Comparison of ENCODE assay signal across 25 cellular contexts in genomic region chr6:161076211-161076677, GRCh38.
DNase-seq lines count a peak whose midpoint lies in the region; ATAC-seq, FAIRE-seq and TF ChIP-seq lines count a peak whose summit lies in the region.
"Had no signal": no experiment of that assay in that cellular context is flagged by ENCODE, and none has a peak within 500 bp of the region (broad histone marks: within the 10 kb centered on the region; RNA-seq: fewer than 3 reads in every experiment).

No MANE protein-coding gene starts in this region.

- no peaks in the 10 kb centered on the region for H3K9me3 Mint-ChIP-seq in CD8-positive, alpha-beta memory T cell
- H3K9me3 Mint-ChIP-seq in T-cell (no peaks in the 10 kb centered on the region), Caco-2 (ENCODE audit: unreplicated experiment) (no peaks in the 10 kb centered on the region)
- H3K9me3 Mint-ChIP-seq: activated naive CD8-positive, alpha-beta T cell treated with anti-CD3 and anti-CD28 coated beads, Interleukin-2, amount 10 ng/mL, durations not matched to agents 7 days and 5 days; dendritic cell treated with granulocyte-macrophage colony-stimulating factor and Interleukin-4, amounts not matched to agents 40 ng/mL and 50 ng/mL, for 4 days had no signal

- peaks cover 10% of the 10 kb centered on the region for H3K36me3 ChIP-seq in CD8-positive, alpha-beta memory T cell (ENCODE audit: insufficient read depth, low read length)
- no peaks in the 10 kb centered on the region for H3K36me3 ChIP-seq in Caco-2 (ENCODE audit: control insufficient read depth, insufficient read depth, low read length)

- no peak for FAIRE-seq in HTR-8/SVneo (lab: Jason Lieb, UNC)
- FAIRE-seq: GM12878, H54, islet of Langerhans had no signal

- H3K27me3 Mint-ChIP-seq in CD8-positive, alpha-beta memory T cell = peaks cover 0 to 2% of the 10 kb centered on the region in 2 donors
- H3K27me3 Mint-ChIP-seq in T-cell = no peaks in the 10 kb centered on the region
- H3K27me3 Mint-ChIP-seq in Caco-2 (ENCODE audit: insufficient read depth, unreplicated experiment) = no peaks in the 10 kb centered on the region
- H3K27me3 Mint-ChIP-seq: activated naive CD8-positive, alpha-beta T cell treated with anti-CD3 and anti-CD28 coated beads, Interleukin-2, amount 10 ng/mL, durations not matched to agents 7 days and 5 days; dendritic cell treated with granulocyte-macrophage colony-stimulating factor and Interleukin-4, amounts not matched to agents 40 ng/mL and 50 ng/mL, for 4 days had no signal

- no peak overlapping the region for H3K4me3 Mint-ChIP-seq in CD8-positive, alpha-beta memory T cell
- H3K4me3 Mint-ChIP-seq in T-cell = no peak overlapping the region
- no peak overlapping the region for H3K4me3 Mint-ChIP-seq in Caco-2 (ENCODE audit: unreplicated experiment)
- H3K4me3 Mint-ChIP-seq: activated naive CD8-positive, alpha-beta T cell treated with anti-CD3 and anti-CD28 coated beads, Interleukin-2, amount 10 ng/mL, durations not matched to agents 7 days and 5 days; dendritic cell treated with granulocyte-macrophage colony-stimulating factor and Interleukin-4, amounts not matched to agents 40 ng/mL and 50 ng/mL, for 4 days had no signal

- H3K27me3 ChIP-seq in CD8-positive, alpha-beta memory T cell (ENCODE audit: insufficient read depth, low read length, poor library complexity, severe bottlenecking) = no peaks in the 10 kb centered on the region
- no peaks in the 10 kb centered on the region for H3K27me3 ChIP-seq in Caco-2 (replicated peaks; ENCODE audit: control insufficient read depth, insufficient read depth, low read length)
- H3K27me3 ChIP-seq: BLaER1 treated with 17β-estradiol and CSF1 and Interleukin-3, amounts not matched to agents 10 nM and 100 nM; tibial nerve had no signal

- peaks cover 4 to 11% (median 7%) of the 10 kb centered on the region in 3 donors for H3K36me3 Mint-ChIP-seq in CD8-positive, alpha-beta memory T cell
- H3K36me3 Mint-ChIP-seq in T-cell (peaks cover 27% of the 10 kb centered on the region), Caco-2 (ENCODE audit: insufficient read depth, unreplicated experiment) (peaks cover 6% of the 10 kb centered on the region)

- CTCF ChIA-PET in CD8-positive, alpha-beta memory T cell (lab: Charles Lee) = no interaction called here
- CTCF ChIA-PET in T-cell (lab: Charles Lee) = interaction anchor here in 1 of 2 donors (0.6 to 1.6 kb wide), 6 partner anchors 26 to 294 kb away, joined by 3 to 8 read pairs (median 5); partner anchors contain the start of gene AGPAT4
- CTCF ChIA-PET in Caco-2 (lab: Charles Lee) = no interaction called here

- intact Hi-C loops in Caco-2 (cut with micrococcal nuclease; ENCODE audit: unreplicated experiment) = no loop called here

- peaks cover 7 to 15% (median 15%) of the 10 kb centered on the region in 3 donors for H3K4me1 Mint-ChIP-seq in CD8-positive, alpha-beta memory T cell
- H3K4me1 Mint-ChIP-seq in T-cell = peaks cover 6 to 18% (median 16%) of the 10 kb centered on the region in 3 donors
- H3K4me1 Mint-ChIP-seq in Caco-2 (ENCODE audit: low read depth, unreplicated experiment) = no peaks in the 10 kb centered on the region

- H3K4me1 ChIP-seq in CD8-positive, alpha-beta memory T cell (ENCODE audit: insufficient read depth, low read length) = peaks cover 10% of the 10 kb centered on the region
- no peaks in the 10 kb centered on the region for H3K4me1 ChIP-seq in Caco-2
- H3K4me1 ChIP-seq: lower lobe of right lung, tibial nerve had no signal

- BruUV-seq in Caco-2 (replicated peaks; lab: Mats Ljungman, UMichigan) = no TSS peak

- H3K4me3 ChIP-seq in CD8-positive, alpha-beta memory T cell (ENCODE audit: low read length) = no peak overlapping the region
- H3K4me3 ChIP-seq in Caco-2 (ENCODE audit: low read depth, low read length) = no peak overlapping the region
- H3K4me3 ChIP-seq: BLaER1 treated with 17β-estradiol and CSF1 and Interleukin-3, amounts not matched to agents 10 nM and 100 nM; GM12878; lower lobe of right lung; tibial nerve had no signal

- H3K27ac ChIP-seq in CD8-positive, alpha-beta memory T cell (ENCODE audit: low read depth, low read length) = peak overlapping the region; percentile 14
- H3K27ac ChIP-seq: BLaER1 treated with 17β-estradiol and CSF1 and Interleukin-3, amounts not matched to agents 10 nM and 100 nM; KMS-11; lower lobe of right lung; tibial nerve had no signal

- H3K9me3 ChIP-seq in CD8-positive, alpha-beta memory T cell (ENCODE audit: low read length) = no peaks in the 10 kb centered on the region
- H3K9me3 ChIP-seq in Caco-2 = no peaks in the 10 kb centered on the region
- H3K9me3 ChIP-seq: BLaER1 treated with 17β-estradiol and CSF1 and Interleukin-3, amounts not matched to agents 10 nM and 100 nM; lower lobe of right lung; tibial nerve had no signal

- no peak for TF ChIP-seq CTCF in Caco-2 (IDR thresholded peaks at IDR 0.05; ENCODE audit: insufficient read depth in 1 of 2, low read depth in 1 of 2, low read length in 1 of 2, severe bottlenecking in 1 of 2, unreplicated experiment in 1 of 2)

- ATAC-seq in T-cell (replicated peaks in 1 of 4) = peak; percentile 56 to 84 (median 66)
- ATAC-seq: GM12878; lower lobe of right lung; stimulated activated naive CD8-positive, alpha-beta T cell treated with anti-CD3 and anti-CD28 coated beads, Interleukin-15, Interleukin-2, amounts not matched to agents 100 U/mL and 50 U/mL, for 24 hours had no signal

- POLR2A ChIA-PET in CD8-positive, alpha-beta memory T cell (lab: Charles Lee) = no interaction called here
- POLR2A ChIA-PET in T-cell (lab: Charles Lee) (interaction anchor here in 1 of 2 donors (0.6 to 1.8 kb wide), 10 partner anchors 9 to 614 kb away, joined by 3 to 19 read pairs (median 4); partner anchors contain the start of gene AGPAT4), Caco-2 (lab: Charles Lee) (no interaction called here)

- no peak overlapping the region for H3K27ac Mint-ChIP-seq in CD8-positive, alpha-beta memory T cell
- H3K27ac Mint-ChIP-seq in T-cell (no peak overlapping the region), Caco-2 (ENCODE audit: unreplicated experiment) (no peak overlapping the region)
- H3K27ac Mint-ChIP-seq: activated naive CD8-positive, alpha-beta T cell treated with anti-CD3 and anti-CD28 coated beads, Interleukin-2, amount 10 ng/mL, durations not matched to agents 7 days and 5 days; dendritic cell treated with granulocyte-macrophage colony-stimulating factor and Interleukin-4, amounts not matched to agents 40 ng/mL and 50 ng/mL, for 4 days had no signal

- peak; percentile 6 to 13 for DNase-seq in activated CD4-positive, alpha-beta T cell treated with anti-CD3 and anti-CD28 coated beads, Interleukin-2, amount 50 U/mL, for 4 hours
- no peak for DNase-seq in activated CD4-positive, alpha-beta T cell treated with anti-CD3 and anti-CD28 coated beads for 48 hours
- DNase-seq in CD8-positive, alpha-beta memory T cell = peak in 4 of 5 donors; percentile 19 to 71 (median 45)
- DNase-seq in T-cell (peak in 29 of 34 experiments; percentile 11 to 63 (median 31)), HTR-8/SVneo (ENCODE audit: insufficient read length, low spot score) (no peak), Caco-2 (no peak), COR-L47 (lab: John Stamatoyannopoulos, UW) (no peak)
- DNase-seq in effector CD4-positive, alpha-beta T cell = peak; percentile 38
- DNase-seq: ACHN; activated naive CD8-positive, alpha-beta T cell treated with anti-CD3 and anti-CD28 coated beads, Interleukin-2, amount 10 ng/mL, durations not matched to agents 7 days and 5 days; foreskin fibroblast; hippocampal formation; lower lobe of right lung; MV-4-11; NCI-H1694; nucleus accumbens; stimulated activated CD4-positive, alpha-beta T cell treated with anti-CD3 and anti-CD28 coated beads, Interleukin-4, amount 100 ng/mL, for 1 hour; stimulated activated naive CD8-positive, alpha-beta T cell treated with anti-CD3 and anti-CD28 coated beads, Interleukin-15, Interleukin-2, amounts not matched to agents 100 U/mL and 50 U/mL, for 24 hours had no signal

Comparison
In these comparisons a context has a peak if more than half of its experiments do, and no peak if none do; other contexts are left out.
1. DNase-seq: peak in activated CD4-positive, alpha-beta T cell treated with anti-CD3 and anti-CD28 coated beads, Interleukin-2, amount 50 U/mL, for 4 hours (2 of 2), CD8-positive, alpha-beta memory T cell (4 of 5), T-cell (29 of 34) and effector CD4-positive, alpha-beta T cell (single experiment); none in activated CD4-positive, alpha-beta T cell treated with anti-CD3 and anti-CD28 coated beads for 48 hours (single experiment), HTR-8/SVneo (single experiment), Caco-2 (0 of 2) and COR-L47 (single experiment).